ENCODE assay signal across 21 cellular contexts in the genomic region with DNA sequence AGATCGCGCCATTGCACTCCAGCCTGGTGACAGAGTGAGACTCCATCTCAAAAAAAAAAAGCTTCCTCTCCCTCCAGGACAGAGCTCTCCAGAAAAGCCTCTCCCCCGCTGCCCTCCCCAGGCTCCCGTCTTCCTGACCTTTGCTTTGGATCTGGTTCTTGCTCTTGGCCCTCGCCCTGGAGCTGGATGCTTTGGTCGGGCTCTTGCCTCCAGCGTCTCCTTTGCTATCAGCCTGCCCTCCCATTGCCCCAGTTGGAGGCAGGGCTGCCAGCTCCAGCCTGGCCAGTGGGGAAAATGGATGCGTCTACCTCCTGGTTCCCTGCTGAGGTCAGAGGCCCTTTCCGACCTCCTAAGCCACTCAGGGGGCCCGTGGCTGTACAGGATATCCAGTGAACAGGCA. TPM values are rescaled to one million over a fixed set of nuclear protein-coding genes. Genes with fewer than 3 reads are reported as not detected.
DNase-seq lines count a peak whose midpoint lies in the region; ATAC-seq and TF ChIP-seq lines count a peak whose summit lies in the region.
"Had no signal": no experiment of that assay in that cellular context is flagged by ENCODE, and none has a peak within 500 bp of the region (broad histone marks: within the 10 kb centered on the region; RNA-seq: fewer than 3 reads in every experiment).

No MANE protein-coding gene starts in this region.

- TF ChIP-seq CTCF in heart left ventricle (IDR thresholded peaks at IDR 0.05): no peak
- TF ChIP-seq CTCF in neural progenitor cell (IDR thresholded peaks at IDR 0.05): no peak
- TF ChIP-seq CTCF in MM.1S (IDR thresholded peaks at IDR 0.05; ENCODE audit: low read length): no peak

- intact Hi-C loops in heart left ventricle (cut with DNase I) (no loop called here), aorta (cut with DNase I) (no loop called here)

- 36 to 57% (median 47%) methylated on average over 8 to 10 of the region's 10 CpGs for WGBS in heart left ventricle, 4 donors
- 28 to 32% methylated on average over 10 of the region's 10 CpGs for WGBS in aorta, 2 donors

- H3K4me1 ChIP-seq in heart left ventricle (peaks cover 0 to 19% (median 0%) of the 10 kb centered on the region in 12 donors), neural progenitor cell (peaks cover 9% of the 10 kb centered on the region), aorta (ENCODE audit: control insufficient read depth in 1 of 2, insufficient read depth in 2 of 2, low read length in 2 of 2) (no peaks in the 10 kb centered on the region), MM.1S (ENCODE audit: low read length) (no peaks in the 10 kb centered on the region)
- H3K4me1 ChIP-seq: Caco-2 had no signal

- H3K9me3 ChIP-seq in heart left ventricle (no peaks in the 10 kb centered on the region), neural progenitor cell (ENCODE audit: low read depth) (no peaks in the 10 kb centered on the region), aorta (ENCODE audit: control insufficient read depth, low read length) (no peaks in the 10 kb centered on the region), MM.1S (replicated peaks; ENCODE audit: insufficient read depth, low read length) (no peaks in the 10 kb centered on the region)
- H3K9me3 ChIP-seq: Caco-2, MG63 had no signal

- TF ChIP-seq POLR2A in heart left ventricle (IDR thresholded peaks at IDR 0.05): no peak

- H3K9me2 ChIP-seq in MM.1S (replicated peaks; ENCODE audit: insufficient read depth, low read length): no peaks in the 10 kb centered on the region

- no peak overlapping the region for H2AFZ ChIP-seq in neural progenitor cell (replicated peaks)
- H2AFZ ChIP-seq in MM.1S (ENCODE audit: low read length): no peak overlapping the region
- H2AFZ ChIP-seq: GM23248 had no signal

- peak; percentile 74 to 91 (median 85) for ATAC-seq in heart left ventricle
- ATAC-seq in aorta (ENCODE audit: low FRiP score): peak; percentile 76
- no peak for ATAC-seq in HG02973 (IDR thresholded peaks at IDR 0.05; ENCODE audit: unreplicated experiment)

- no peak overlapping the region for H3K27ac Mint-ChIP-seq in neural progenitor cell
- H3K27ac Mint-ChIP-seq: IgD-negative memory B cell had no signal

- DNase-seq in NCI-H146 (lab: John Stamatoyannopoulos, UW): peak; percentile 38
- no peak for DNase-seq in NCI-H146 treated with DMSO at 0.1 percent for 48 hours (lab: John Stamatoyannopoulos, UW; ENCODE audit: unreplicated experiment)
- DNase-seq in heart left ventricle: peak in 4 of 5 donors; percentile 34 to 71 (median 70)
- no peak for DNase-seq in neural progenitor cell (ENCODE audit: low spot score)
- no peak for DNase-seq in aorta
- DNase-seq in MM.1S: no peak
- no peak for DNase-seq in NCI-H82 (lab: John Stamatoyannopoulos, UW)
- DNase-seq: Caco-2, GDM1, GM23248, HCEC 1CT, Kasumi-1, MG63, NCI-H774, RPMI8226 had no signal

- H3K27me3 ChIP-seq in heart left ventricle (peaks cover 0 to 31% (median 0%) of the 10 kb centered on the region in 9 donors), neural progenitor cell (peaks cover 7% of the 10 kb centered on the region), aorta (ENCODE audit: control insufficient read depth in 1 of 2, insufficient read depth in 2 of 2, low read length in 1 of 2) (no peaks in the 10 kb centered on the region), MM.1S (replicated peaks; ENCODE audit: insufficient read depth, low read length) (peaks cover 80% of the 10 kb centered on the region)
- H3K27me3 ChIP-seq: MG63 had no signal

- H3K36me3 ChIP-seq in heart left ventricle (no peaks in the 10 kb centered on the region), neural progenitor cell (no peaks in the 10 kb centered on the region), aorta (ENCODE audit: control insufficient read depth in 1 of 2, insufficient read depth in 2 of 2, low read length in 1 of 2) (no peaks in the 10 kb centered on the region), MM.1S (replicated peaks; ENCODE audit: insufficient read depth, low read length) (no peaks in the 10 kb centered on the region)
- H3K36me3 ChIP-seq: MG63 had no signal

- H3K9me3 Mint-ChIP-seq in neural progenitor cell: no peaks in the 10 kb centered on the region
- H3K9me3 Mint-ChIP-seq: IgD-negative memory B cell had no signal

- H3K4me3 Mint-ChIP-seq in neural progenitor cell: peak overlapping the region; percentile 31

- peak overlapping the region in 7 of 12 donors; percentile 1 to 64 (median 44) for H3K27ac ChIP-seq in heart left ventricle
- H3K27ac ChIP-seq in neural progenitor cell: no peak overlapping the region
- H3K27ac ChIP-seq in aorta (ENCODE audit: low read depth in 1 of 2, low read length in 2 of 2): peak overlapping the region in 1 of 2 donors; percentile 15
- H3K27ac ChIP-seq in MM.1S (ENCODE audit: low read length): no peak overlapping the region
- H3K27ac ChIP-seq: 22Rv1, GM23248 had no signal

- no peak overlapping the region for H3K4me3 ChIP-seq in heart left ventricle
- no peak overlapping the region for H3K4me3 ChIP-seq in neural progenitor cell
- H3K4me3 ChIP-seq in aorta (ENCODE audit: low read length in 2 of 2): no peak overlapping the region
- H3K4me3 ChIP-seq in MM.1S (ENCODE audit: low read length): no peak overlapping the region
- H3K4me3 ChIP-seq: GM23248, MG63 had no signal

- H4K20me1 ChIP-seq in neural progenitor cell (ENCODE audit: low read depth) (no peaks in the 10 kb centered on the region), MM.1S (ENCODE audit: insufficient read depth, low read length) (no peaks in the 10 kb centered on the region)

- peaks cover 9% of the 10 kb centered on the region for H3K4me1 Mint-ChIP-seq in neural progenitor cell
- H3K4me1 Mint-ChIP-seq: IgD-negative memory B cell had no signal

- H3F3A ChIP-seq in neural progenitor cell (ENCODE audit: low read depth) (no peaks in the 10 kb centered on the region), MM.1S (ENCODE audit: insufficient read depth, low read length) (no peaks in the 10 kb centered on the region)

- H3K36me3 Mint-ChIP-seq in neural progenitor cell: no peaks in the 10 kb centered on the region
- H3K36me3 Mint-ChIP-seq: IgD-negative memory B cell had no signal

- H3K9ac ChIP-seq in neural progenitor cell (no peak overlapping the region), MM.1S (ENCODE audit: low read length) (no peak overlapping the region)
- H3K9ac ChIP-seq: GM23248 had no signal

- H3K27me3 Mint-ChIP-seq in neural progenitor cell (ENCODE audit: insufficient read depth, low read depth): peaks cover 14% of the 10 kb centered on the region

- H3K79me2 ChIP-seq in neural progenitor cell (ENCODE audit: low read depth) (no peaks in the 10 kb centered on the region), MM.1S (ENCODE audit: low read length) (no peaks in the 10 kb centered on the region)

- no peak overlapping the region for H3K4me2 ChIP-seq in neural progenitor cell
- H3K4me2 ChIP-seq in MM.1S (ENCODE audit: low read depth, low read length): no peak overlapping the region

RNA-seq across cellular contexts. Expression of a gene that starts 35.9 kb away (rescaled TPM):
- total RNA-seq in heart left ventricle (10 to 100 TPM in 1 of 9 donors, 1 to 10 TPM in 3, under 1 TPM in 5; 0.07 to 22.7 (median 0.56) TPM), neural progenitor cell (ENCODE audit: low replicate concordance) (0.06 TPM in 1 of 2 replicates, not detected in the other), aorta (1 to 10 TPM; 1.9 to 2.0 TPM)
- polyA plus RNA-seq in heart left ventricle (1 to 10 TPM; 1.7 to 2.2 TPM), aorta (1 to 10 TPM in 1 of 2 donors, under 1 TPM in 1; 0.97 to 1.5 TPM)
- total RNA-seq: Caco-2, Daoy, GM23248, NCI-H460 had no signal
- polyA plus RNA-seq: AG04450, GM23248, IgD-negative memory B cell had no signal

RNA-seq across cellular contexts. Expression of a gene that starts 45.2 kb away (rescaled TPM):
- total RNA-seq in heart left ventricle: not detected
- not detected for polyA plus RNA-seq in heart left ventricle
- not detected in 2 replicates for total RNA-seq in neural progenitor cell (ENCODE audit: low replicate concordance)
- total RNA-seq in aorta: not detected
- polyA plus RNA-seq in aorta: not detected
- total RNA-seq: Caco-2, Daoy, GM23248, NCI-H460 had no signal
- polyA plus RNA-seq: AG04450, GM23248, IgD-negative memory B cell had no signal

Comparison
In these comparisons a context has a peak if more than half of its experiments do, and no peak if none do; other contexts are left out.
1. DNase-seq: peak in NCI-H146 (single experiment) and heart left ventricle (4 of 5); none in NCI-H146 treated with DMSO at 0.1 percent for 48 hours (single experiment), neural progenitor cell (single experiment), aorta (0 of 2), MM.1S (single experiment) and NCI-H82 (single experiment).
2. H3K27ac ChIP-seq: peak in heart left ventricle (7 of 12); none in neural progenitor cell (single experiment) and MM.1S (single experiment).